23 cellular contexts compared by ENCODE assay signal in the genomic region with DNA sequence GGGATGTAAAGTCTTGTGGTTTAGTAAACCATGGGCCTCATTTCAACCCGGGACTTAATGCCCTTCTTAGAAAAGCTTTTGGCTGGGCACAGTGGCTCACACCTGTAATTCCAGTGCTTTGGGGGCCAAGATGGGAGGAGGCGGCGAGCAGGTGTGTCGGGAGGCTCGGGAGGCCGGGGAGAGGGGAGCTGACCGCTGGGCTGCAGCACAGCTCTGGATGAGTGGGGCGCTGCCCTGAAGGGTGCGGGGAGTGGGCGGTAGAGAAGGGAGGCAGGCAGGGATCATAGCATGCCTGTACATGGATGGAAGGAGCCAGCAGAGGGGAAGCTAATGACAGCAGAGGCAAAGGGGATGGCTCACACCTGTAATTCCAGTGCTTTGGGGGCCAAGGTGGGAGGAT. TPM values are rescaled to one million over a fixed set of nuclear protein-coding genes. Genes with fewer than 3 reads are reported as not detected.
"Had no signal": no experiment of that assay in that cellular context is flagged by ENCODE, and none has a peak within 500 bp of the region (broad histone marks: within the 10 kb centered on the region; RNA-seq: fewer than 3 reads in every experiment).

No MANE protein-coding gene starts in this region.

- H3K36me3 ChIP-seq: colonic mucosa, esophagus squamous epithelium, lower lobe of right lung, sigmoid colon, thoracic aorta, tibial nerve, upper lobe of left lung had no signal

- H3K4me3 ChIP-seq: colonic mucosa, esophagus squamous epithelium, lower lobe of right lung, psoas muscle, sigmoid colon, thoracic aorta, tibial nerve, upper lobe of left lung had no signal

- DNase-seq: colonic mucosa; dermis blood vessel endothelial cell; effector memory CD8-positive, alpha-beta T cell; erythroblast; esophagus squamous epithelium; hypothalamus; immature natural killer cell; islet precursor cell; left ventricle myocardium superior; lower lobe of right lung; natural killer cell; right cardiac atrium; sigmoid colon; stimulated activated CD4-positive, alpha-beta T cell treated with anti-CD3 and anti-CD28 coated beads, Interleukin-4, amount 100 ng/mL, for 4 hours; upper lobe of left lung had no signal

- H3K4me1 ChIP-seq: colonic mucosa, esophagus squamous epithelium, lower lobe of right lung, psoas muscle, tibial nerve, upper lobe of left lung had no signal

- H3K9me3 ChIP-seq: colonic mucosa, esophagus squamous epithelium, lower lobe of right lung, psoas muscle, sigmoid colon, thoracic aorta, tibial nerve, upper lobe of left lung had no signal

- FAIRE-seq: endometrium, frontal cortex, urothelium cell line had no signal

- H3K27ac ChIP-seq: colonic mucosa, esophagus squamous epithelium, lower lobe of right lung, psoas muscle, sigmoid colon, thoracic aorta, tibial nerve, upper lobe of left lung had no signal

RNA-seq across cellular contexts. Expression of a gene that starts 31.0 kb away (rescaled TPM):
- total RNA-seq: dermis blood vessel endothelial cell, frontal cortex, left ventricle myocardium superior, lower lobe of right lung, psoas muscle, right cardiac atrium, sigmoid colon, skeletal muscle tissue, thoracic aorta, tibial nerve had no signal
- polyA plus RNA-seq: neural cell had no signal
